Comparison of ENCODE assay signal across 8 cellular contexts in genomic region chr1:150320667-150320978, GRCh38. TPM values are rescaled to one million over a fixed set of nuclear protein-coding genes. Genes with fewer than 3 reads are reported as not detected.
A peak's percentile ranks its signal among the peaks of the same experiment; 100 is the strongest.
DNase-seq lines count a peak whose midpoint lies in the region; ATAC-seq and TF ChIP-seq lines count a peak whose summit lies in the region.

No MANE protein-coding gene starts in this region.

- no peak for TF ChIP-seq CTCF in kidney epithelial cell (IDR thresholded peaks at IDR 0.05; ENCODE audit: insufficient read depth, low read length, poor library complexity, severe bottlenecking)

- H3K36me3 Mint-ChIP-seq in T-helper 1 cell treated with Interleukin-12 subunit alpha and Interleukin-12 subunit beta and Interleukin-4 antibody, amounts not matched to agents 30 μg/mL and 1 μg/mL, for 36 hours (ENCODE audit: low read depth): peaks cover 16% of the 10 kb centered on the region
- H3K36me3 Mint-ChIP-seq in activated T-helper 17 cell treated with anti-CD3 and anti-CD28 coated beads, Interleukin-2, amount 50 U/mL, for 72 hours (ENCODE audit: low read depth): peaks cover 43% of the 10 kb centered on the region

- H3K27ac Mint-ChIP-seq in T-helper 1 cell treated with Interleukin-12 subunit alpha and Interleukin-12 subunit beta and Interleukin-4 antibody, amounts not matched to agents 30 μg/mL and 1 μg/mL, for 36 hours: peak overlapping the region; percentile 100
- peak overlapping the region; percentile 100 for H3K27ac Mint-ChIP-seq in activated T-helper 17 cell treated with anti-CD3 and anti-CD28 coated beads, Interleukin-2, amount 50 U/mL, for 72 hours

- peaks cover 1% of the 10 kb centered on the region for H3K36me3 ChIP-seq in kidney epithelial cell (ENCODE audit: control insufficient read depth, insufficient read depth, low read length)
- H3K36me3 ChIP-seq in stomach smooth muscle (ENCODE audit: control insufficient read depth in 2 of 2, insufficient read depth in 2 of 2, low read length in 2 of 2): peaks cover 9% of the 10 kb centered on the region in 2 donors

- peak overlapping the region; percentile 80 for H3K27ac ChIP-seq in stomach smooth muscle (ENCODE audit: low read length)

- no peak for ATAC-seq in activated T-helper 17 cell treated with anti-CD3 and anti-CD28 coated beads, Interleukin-2, amount 50 U/mL, for 72 hours (replicated peaks)
- no peak for ATAC-seq in HG03097 (IDR thresholded peaks at IDR 0.05; ENCODE audit: low FRiP score, unreplicated experiment)

- no peaks in the 10 kb centered on the region for H3K27me3 Mint-ChIP-seq in T-helper 1 cell treated with Interleukin-12 subunit alpha and Interleukin-12 subunit beta and Interleukin-4 antibody, amounts not matched to agents 30 μg/mL and 1 μg/mL, for 36 hours (ENCODE audit: low read depth)
- no peaks in the 10 kb centered on the region for H3K27me3 Mint-ChIP-seq in activated T-helper 17 cell treated with anti-CD3 and anti-CD28 coated beads, Interleukin-2, amount 50 U/mL, for 72 hours

- H3K9me3 Mint-ChIP-seq in T-helper 1 cell treated with Interleukin-12 subunit alpha and Interleukin-12 subunit beta and Interleukin-4 antibody, amounts not matched to agents 30 μg/mL and 1 μg/mL, for 36 hours: no peaks in the 10 kb centered on the region
- no peaks in the 10 kb centered on the region for H3K9me3 Mint-ChIP-seq in activated T-helper 17 cell treated with anti-CD3 and anti-CD28 coated beads, Interleukin-2, amount 50 U/mL, for 72 hours

- peak overlapping the region; percentile 100 for H3K4me3 Mint-ChIP-seq in T-helper 1 cell treated with Interleukin-12 subunit alpha and Interleukin-12 subunit beta and Interleukin-4 antibody, amounts not matched to agents 30 μg/mL and 1 μg/mL, for 36 hours
- peak overlapping the region; percentile 100 for H3K4me3 Mint-ChIP-seq in activated T-helper 17 cell treated with anti-CD3 and anti-CD28 coated beads, Interleukin-2, amount 50 U/mL, for 72 hours

- H3K27me3 ChIP-seq in kidney epithelial cell (ENCODE audit: control insufficient read depth, insufficient read depth, low read length) (no peaks in the 10 kb centered on the region), stomach smooth muscle (ENCODE audit: control insufficient read depth in 1 of 2, insufficient read depth in 2 of 2, low read length in 2 of 2) (no peaks in the 10 kb centered on the region)

- H3K9me3 ChIP-seq in stomach smooth muscle (ENCODE audit: control insufficient read depth in 2 of 2, low read length in 2 of 2): no peaks in the 10 kb centered on the region

- peaks cover 8% of the 10 kb centered on the region for H3K4me1 ChIP-seq in stomach smooth muscle (ENCODE audit: control insufficient read depth, insufficient read depth, low read length)

- H3K4me3 ChIP-seq in kidney epithelial cell (ENCODE audit: low read depth, low read length): peak overlapping the region; percentile 85
- peak overlapping the region; percentile 96 to 99 for H3K4me3 ChIP-seq in stomach smooth muscle (ENCODE audit: low read length in 2 of 2)

- H3K4me1 Mint-ChIP-seq in T-helper 1 cell treated with Interleukin-12 subunit alpha and Interleukin-12 subunit beta and Interleukin-4 antibody, amounts not matched to agents 30 μg/mL and 1 μg/mL, for 36 hours (ENCODE audit: low read depth): peaks cover 22% of the 10 kb centered on the region
- H3K4me1 Mint-ChIP-seq in activated T-helper 17 cell treated with anti-CD3 and anti-CD28 coated beads, Interleukin-2, amount 50 U/mL, for 72 hours: peaks cover 10% of the 10 kb centered on the region

- H3K9ac ChIP-seq in stomach smooth muscle (ENCODE audit: low read length in 2 of 2): no peak overlapping the region

- no peak for DNase-seq in T-helper 1 cell
- no peak for DNase-seq in kidney epithelial cell (ENCODE audit: low read depth)
- no peak for DNase-seq in A172 (ENCODE audit: low spot score)
- DNase-seq in middle frontal gyrus (ENCODE audit: extremely low spot score, low spot score): no peak

RNA-seq across cellular contexts. Expression of gene PRPF3, which starts 0.7 kb away (rescaled TPM):
- total RNA-seq in activated T-helper 17 cell treated with anti-CD3 and anti-CD28 coated beads, Interleukin-2, amount 50 U/mL, for 72 hours: 10 to 100 TPM; 67.0 to 77.9 TPM
- total RNA-seq in kidney epithelial cell: 28.5 and 38.1 TPM in 2 replicates
- total RNA-seq in A172 (2014; rRNA removed; shearing (Covaris generic)): 93.1 and 96.8 TPM in 2 replicates

RNA-seq across cellular contexts. Expression of gene MRPS21, which starts 27.0 kb away (rescaled TPM):
- 10 to 100 TPM; 66.1 to 82.9 TPM for total RNA-seq in activated T-helper 17 cell treated with anti-CD3 and anti-CD28 coated beads, Interleukin-2, amount 50 U/mL, for 72 hours
- 56.8 and 66.7 TPM in 2 replicates for total RNA-seq in kidney epithelial cell
- 42.3 and 60.1 TPM in 2 replicates for total RNA-seq in A172 (2014; rRNA removed; shearing (Covaris generic))

RNA-seq across cellular contexts. Expression of gene CIART, which starts 38.3 kb away (rescaled TPM):
- 10 to 100 TPM in 1 of 2 donors, 1 to 10 TPM in 1; 3.7 to 12.4 TPM for total RNA-seq in activated T-helper 17 cell treated with anti-CD3 and anti-CD28 coated beads, Interleukin-2, amount 50 U/mL, for 72 hours
- 1.8 and 2.4 TPM in 2 replicates for total RNA-seq in kidney epithelial cell
- total RNA-seq in A172 (2014; rRNA removed; shearing (Covaris generic)): 15.2 and 25.2 TPM in 2 replicates

RNA-seq across cellular contexts. Expression of gene RPRD2, which starts 43.3 kb away (rescaled TPM):
- 10 to 100 TPM; 23.0 to 26.9 TPM for total RNA-seq in activated T-helper 17 cell treated with anti-CD3 and anti-CD28 coated beads, Interleukin-2, amount 50 U/mL, for 72 hours
- 12.4 and 12.5 TPM in 2 replicates for total RNA-seq in kidney epithelial cell
- total RNA-seq in A172 (2014; rRNA removed; shearing (Covaris generic)): 10.9 TPM in 2 replicates

RNA-seq across cellular contexts. Expression of gene C1orf54, which starts 48.0 kb away (rescaled TPM):
- total RNA-seq in activated T-helper 17 cell treated with anti-CD3 and anti-CD28 coated beads, Interleukin-2, amount 50 U/mL, for 72 hours: 1 to 10 TPM; 1.4 to 3.6 TPM
- total RNA-seq in kidney epithelial cell: 1.0 and 1.4 TPM in 2 replicates
- 8.8 TPM in 1 of 2 replicates, not detected in the other for total RNA-seq in A172 (2014; rRNA removed; shearing (Covaris generic))
